19 cellular contexts compared by ENCODE assay signal in the genomic region with DNA sequence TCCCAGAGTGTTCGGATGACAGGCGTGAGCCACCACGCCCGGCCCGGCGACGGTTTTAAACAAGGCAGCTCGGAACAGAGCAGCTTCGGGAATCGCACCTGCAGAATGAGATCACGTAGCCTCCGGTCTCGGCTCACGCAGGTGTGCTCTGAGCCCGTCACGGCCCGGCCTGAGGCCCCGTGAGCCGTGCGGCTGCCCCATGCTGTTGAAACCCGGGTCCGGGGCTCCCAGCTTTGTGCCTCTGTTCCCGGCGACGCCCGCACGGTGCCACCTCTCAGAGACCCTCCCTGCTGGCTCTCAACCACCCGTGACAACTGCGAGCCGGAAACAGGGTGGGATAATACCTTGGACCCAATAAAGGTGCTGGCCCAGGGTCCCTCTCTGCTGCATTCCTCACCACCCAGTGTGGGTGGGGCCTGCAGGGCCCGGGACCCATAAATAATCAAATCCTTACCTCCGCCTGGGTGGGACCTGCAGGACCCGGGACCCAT. TPM values are rescaled to one million over a fixed set of nuclear protein-coding genes. Genes with fewer than 3 reads are reported as not detected.
DNase-seq lines count a peak whose midpoint lies in the region; ATAC-seq and TF ChIP-seq lines count a peak whose summit lies in the region.
"Had no signal": no experiment of that assay in that cellular context is flagged by ENCODE, and none has a peak within 500 bp of the region (broad histone marks: within the 10 kb centered on the region; RNA-seq: fewer than 3 reads in every experiment).

No MANE protein-coding gene starts in this region.

- TF ChIP-seq CTCF in foreskin keratinocyte (conservative IDR thresholded peaks at IDR 0.05) (no peak), SK-N-SH (IDR thresholded peaks at IDR 0.05) (no peak)

- H3K27ac ChIP-seq in foreskin keratinocyte (no peak overlapping the region), SK-N-SH (ENCODE audit: low read depth in 2 of 2, low read length in 1 of 2) (no peak overlapping the region)
- H3K27ac ChIP-seq: ascending aorta had no signal

- no peak for TF ChIP-seq EP300 in SK-N-SH (IDR thresholded peaks at IDR 0.05; ENCODE audit: borderline replicate concordance in 1 of 2, low read depth in 1 of 2, low read length in 1 of 2)

- no peaks in the 10 kb centered on the region for H3K9me2 ChIP-seq in SK-N-SH

- 90% methylated on average over 25 of the region's 33 CpGs for WGBS in SK-N-SH (ENCODE audit: low lambda C conversion rate)

- peak; percentile 75 for DNase-seq in H7
- DNase-seq in HT-29 (ENCODE audit: low spot score) = peak; percentile 29
- DNase-seq in foreskin keratinocyte = peak in 1 of 2 donors; percentile 23
- peak; percentile 58 for DNase-seq in posterior vena cava (ENCODE audit: low spot score)
- no peak for DNase-seq in SK-N-SH
- DNase-seq in GDM1 (lab: John Stamatoyannopoulos, UW) = no peak
- DNase-seq: activated gamma-delta T cell treated with Interleukin-2 at 50 U/mL for 16 hours, Calu3, EL, hypothalamus, kidney glomerular epithelial cell, NCI-H1105 treated with DMSO at 0.1 percent for 48 hours, NCI-H2107, NCI-H524 treated with DMSO at 0.1 percent for 48 hours, occipital lobe, T-helper 17 cell had no signal

- CTCF ChIA-PET in SK-N-SH (lab: Yijun Ruan, JAX) = no interaction called here

- no peaks in the 10 kb centered on the region for H3K79me2 ChIP-seq in SK-N-SH (ENCODE audit: insufficient read depth)

- H3K27me3 ChIP-seq in H7 (ENCODE audit: control insufficient read depth, insufficient read depth, low read length) (no peaks in the 10 kb centered on the region), foreskin keratinocyte (no peaks in the 10 kb centered on the region), SK-N-SH (ENCODE audit: insufficient read depth) (no peaks in the 10 kb centered on the region)
- H3K27me3 ChIP-seq: ascending aorta had no signal

- POLR2A ChIA-PET in SK-N-SH (lab: Yijun Ruan, JAX) = no interaction called here

- H3K36me3 ChIP-seq in H7 (replicated peaks; ENCODE audit: control insufficient read depth, insufficient read depth, low read length) = no peaks in the 10 kb centered on the region
- no peaks in the 10 kb centered on the region for H3K36me3 ChIP-seq in SK-N-SH (replicated peaks in 1 of 2; ENCODE audit: control insufficient read depth in 1 of 2, insufficient read depth in 2 of 2, low read length in 1 of 2)
- H3K36me3 ChIP-seq: ascending aorta had no signal

- H3F3A ChIP-seq in SK-N-SH (replicated peaks; ENCODE audit: insufficient read depth) = no peaks in the 10 kb centered on the region

- no peak overlapping the region for H2AFZ ChIP-seq in SK-N-SH (ENCODE audit: low read depth)

- H3K4me3 ChIP-seq in H7 (ENCODE audit: insufficient read depth, low read depth, low read length) = peak overlapping the region; percentile 27; the same call in 1 of the 2 replicates
- H3K4me3 ChIP-seq in SK-N-SH (ENCODE audit: low read depth in 2 of 2, low read length in 1 of 2) = no peak overlapping the region
- H3K4me3 ChIP-seq: ascending aorta had no signal

- no peaks in the 10 kb centered on the region for H4K20me1 ChIP-seq in SK-N-SH (ENCODE audit: insufficient read depth)

- H3K9me3 ChIP-seq in SK-N-SH = no peaks in the 10 kb centered on the region
- H3K9me3 ChIP-seq: ascending aorta had no signal

- TF ChIP-seq RAD21 in SK-N-SH (IDR thresholded peaks at IDR 0.05; ENCODE audit: low read length) = no peak

- no peak overlapping the region for H3K9ac ChIP-seq in SK-N-SH

- H3K4me1 ChIP-seq in foreskin keratinocyte = no peaks in the 10 kb centered on the region
- no peaks in the 10 kb centered on the region for H3K4me1 ChIP-seq in SK-N-SH (ENCODE audit: control insufficient read depth in 1 of 2, insufficient read depth in 2 of 2, low read depth in 1 of 2, low read length in 1 of 2)
- H3K4me1 ChIP-seq: ascending aorta had no signal

- ATAC-seq in foreskin keratinocyte = peak; percentile 97
- ATAC-seq in GM18870 (IDR thresholded peaks at IDR 0.05; ENCODE audit: unreplicated experiment) = no peak
- ATAC-seq in HG02798 (IDR thresholded peaks at IDR 0.05; ENCODE audit: poor library complexity, unreplicated experiment) = no peak
- ATAC-seq: T-helper 17 cell had no signal

- H3K4me2 ChIP-seq in SK-N-SH = no peak overlapping the region

- intact Hi-C loops in posterior vena cava (cut with DNase I) = no loop called here

TF ChIP-seq in SK-N-SH, 30 proteins besides CTCF, POLR2A, EP300 and RAD21:
- TF ChIP-seq MXI1 (IDR thresholded peaks at IDR 0.05; ENCODE audit: low read depth, low read length) (no peak), SIN3A (IDR thresholded peaks at IDR 0.05; ENCODE audit: borderline replicate concordance, low read depth, low read length) (no peak)

RNA-seq across cellular contexts. Expression of gene PLCXD1, which starts 13.4 kb away (rescaled TPM):
- total RNA-seq in H7 (2014; rRNA removed; shearing (Covaris generic)) = 86.3 and 92.0 TPM in 2 replicates
- total RNA-seq in HT-29 (2014; rRNA removed; shearing (Covaris generic)) = 58.2 and 68.3 TPM in 2 replicates
- total RNA-seq in foreskin keratinocyte = 15.1 and 20.5 TPM in 2 replicates
- 10.6 and 15.1 TPM in 2 replicates for polyA plus RNA-seq in foreskin keratinocyte
- total RNA-seq in posterior vena cava = 1 to 10 TPM; 3.1 to 5.6 TPM
- polyA plus RNA-seq in SK-N-SH (2012; rRNA removed) = 14.8 and 15.1 TPM in 2 replicates
- polyA plus RNA-seq in SK-N-SH (2012; cell fraction: cytosol; rRNA removed) = 5.5 and 10.5 TPM in 2 replicates
- 56.7 and 65.6 TPM in 2 replicates for polyA plus RNA-seq in SK-N-SH (2012; cell fraction: nucleus; rRNA removed)

RNA-seq across cellular contexts. Expression of gene GTPBP6, which starts 50.8 kb away (rescaled TPM):
- 38.4 and 48.9 TPM in 2 replicates for total RNA-seq in H7 (2014; rRNA removed; shearing (Covaris generic))
- total RNA-seq in HT-29 (2014; rRNA removed; shearing (Covaris generic)) = 111 and 120 TPM in 2 replicates
- total RNA-seq in foreskin keratinocyte = 38.7 and 48.4 TPM in 2 replicates
- 49.1 and 55.4 TPM in 2 replicates for polyA plus RNA-seq in foreskin keratinocyte
- total RNA-seq in posterior vena cava = 10 to 100 TPM; 31.1 to 34.9 TPM
- polyA plus RNA-seq in SK-N-SH (2012; rRNA removed) = 39.8 and 47.3 TPM in 2 replicates
- 19.6 and 31.2 TPM in 2 replicates for polyA plus RNA-seq in SK-N-SH (2012; cell fraction: cytosol; rRNA removed)
- 39.2 and 49.4 TPM in 2 replicates for polyA plus RNA-seq in SK-N-SH (2012; cell fraction: nucleus; rRNA removed)

Comparison
In these comparisons a context has a peak if more than half of its experiments do, and no peak if none do; other contexts are left out.
1. DNase-seq: peak in H7 (single experiment), HT-29 (single experiment) and posterior vena cava (single experiment); none in SK-N-SH (single experiment) and GDM1 (single experiment).